ENCODE assay signal across 11 cellular contexts in genomic region chr2:96233880-96234316, GRCh38. TPM values are rescaled to one million over a fixed set of nuclear protein-coding genes. Genes with fewer than 3 reads are reported as not detected.
DNase-seq lines count a peak whose midpoint lies in the region; ATAC-seq and TF ChIP-seq lines count a peak whose summit lies in the region.
"Had no signal": no experiment of that assay in that cellular context is flagged by ENCODE, and none has a peak within 500 bp of the region (broad histone marks: within the 10 kb centered on the region; RNA-seq: fewer than 3 reads in every experiment).

No MANE protein-coding gene starts in this region.

- peak; percentile 81 for ATAC-seq in GM19372 (IDR thresholded peaks at IDR 0.05; ENCODE audit: low read depth, unreplicated experiment)
- peak; percentile 83 for ATAC-seq in HG03025 (IDR thresholded peaks at IDR 0.05; ENCODE audit: low FRiP score, unreplicated experiment)
- ATAC-seq in CD4-positive, alpha-beta T cell (ENCODE audit: poor library complexity) = no peak

- H3K4me3 Mint-ChIP-seq in CD4-positive, alpha-beta T cell = no peak overlapping the region

- H3K36me3 Mint-ChIP-seq in CD4-positive, alpha-beta T cell (ENCODE audit: low read depth) = no peaks in the 10 kb centered on the region

- no peak overlapping the region for H3K27ac ChIP-seq in CD4-positive, alpha-beta T cell (ENCODE audit: low read depth, low read length)
- H3K27ac ChIP-seq: thoracic aorta, VCaP had no signal

- H3K9me3 ChIP-seq in CD4-positive, alpha-beta T cell (ENCODE audit: control insufficient read depth, low read length) = no peaks in the 10 kb centered on the region
- H3K9me3 ChIP-seq: thoracic aorta had no signal

- H3K4me1 Mint-ChIP-seq in CD4-positive, alpha-beta T cell (ENCODE audit: low read depth) = no peaks in the 10 kb centered on the region

- intact Hi-C loops in CD4-positive, alpha-beta T cell (cut with DNase I, micrococcal nuclease) = no loop called here

- TF ChIP-seq CTCF in GM10248 (IDR thresholded peaks at IDR 0.05; ENCODE audit: control extremely low read depth, extremely low read depth, low read depth, missing control alignments) = peak; percentile 45
- no peak for TF ChIP-seq CTCF in CD4-positive, alpha-beta T cell (IDR thresholded peaks at IDR 0.05)

- H3K27me3 ChIP-seq in CD4-positive, alpha-beta T cell (ENCODE audit: control insufficient read depth, insufficient read depth, low read length) = no peaks in the 10 kb centered on the region

- peak; percentile 70 for DNase-seq in GM10248 (ENCODE audit: extremely low spot score)
- DNase-seq in NOMO-1 treated with DMSO at 0.1 percent for 48 hours (lab: John Stamatoyannopoulos, UW; ENCODE audit: unreplicated experiment) = peak; percentile 81
- no peak for DNase-seq in NCI-H2227 treated with DMSO at 0.1 percent for 48 hours (lab: John Stamatoyannopoulos, UW)
- no peak for DNase-seq in CD4-positive, alpha-beta T cell
- DNase-seq in NCI-H82 treated with DMSO at 0.1 percent for 48 hours (lab: John Stamatoyannopoulos, UW; ENCODE audit: unreplicated experiment) = no peak
- no peak for DNase-seq in stimulated activated naive CD4-positive, alpha-beta T cell treated with Interleukin-2 at 50 U/mL for 16 hours (lab: John Stamatoyannopoulos, UW)
- DNase-seq: NCI-H2171 treated with DMSO at 0.1 percent for 48 hours had no signal

- no peak overlapping the region for H3K27ac Mint-ChIP-seq in CD4-positive, alpha-beta T cell

- POLR2A ChIA-PET in GM10248 (lab: Yijun Ruan, JAX) = interaction anchor here (0.5 to 1.8 kb wide), 4 partner anchors 9 to 95 kb away, joined by 3 to 7 read pairs (median 4); partner anchors contain the start of gene STARD7
- POLR2A ChIA-PET in CD4-positive, alpha-beta T cell (lab: Charles Lee) = no interaction called here

- H3K27me3 Mint-ChIP-seq in CD4-positive, alpha-beta T cell = no peaks in the 10 kb centered on the region

- no peaks in the 10 kb centered on the region for H3K9me3 Mint-ChIP-seq in CD4-positive, alpha-beta T cell

- CTCF ChIA-PET in GM10248 (lab: Yijun Ruan, JAX) = interaction anchor here (0.9 to 4.0 kb wide), 19 partner anchors 9 to 275 kb away, joined by 3 to 25 read pairs (median 7); partner anchors contain the start of genes ASTL and STARD7
- CTCF ChIA-PET in CD4-positive, alpha-beta T cell (lab: Charles Lee) = no interaction called here

RNA-seq across cellular contexts. Expression of gene STARD7, which starts 25.3 kb away (rescaled TPM):
- 10 to 100 TPM; 57.4 to 58.6 TPM for total RNA-seq in CD4-positive, alpha-beta T cell

RNA-seq across cellular contexts. Expression of gene TMEM127, which starts 31.9 kb away (rescaled TPM):
- total RNA-seq in CD4-positive, alpha-beta T cell = 10 to 100 TPM; 34.2 to 36.0 TPM

RNA-seq across cellular contexts. Expression of gene CIAO1, which starts 32.1 kb away (rescaled TPM):
- 10 to 100 TPM; 55.4 to 55.6 TPM for total RNA-seq in CD4-positive, alpha-beta T cell

Comparison
In these comparisons a context has a peak if more than half of its experiments do, and no peak if none do; other contexts are left out.
1. DNase-seq: peak in GM10248 (single experiment) and NOMO-1 treated with DMSO at 0.1 percent for 48 hours (single experiment); none in NCI-H2227 treated with DMSO at 0.1 percent for 48 hours (single experiment), CD4-positive, alpha-beta T cell (0 of 10), NCI-H82 treated with DMSO at 0.1 percent for 48 hours (single experiment) and stimulated activated naive CD4-positive, alpha-beta T cell treated with Interleukin-2 at 50 U/mL for 16 hours (single experiment).